In the genomic region with DNA sequence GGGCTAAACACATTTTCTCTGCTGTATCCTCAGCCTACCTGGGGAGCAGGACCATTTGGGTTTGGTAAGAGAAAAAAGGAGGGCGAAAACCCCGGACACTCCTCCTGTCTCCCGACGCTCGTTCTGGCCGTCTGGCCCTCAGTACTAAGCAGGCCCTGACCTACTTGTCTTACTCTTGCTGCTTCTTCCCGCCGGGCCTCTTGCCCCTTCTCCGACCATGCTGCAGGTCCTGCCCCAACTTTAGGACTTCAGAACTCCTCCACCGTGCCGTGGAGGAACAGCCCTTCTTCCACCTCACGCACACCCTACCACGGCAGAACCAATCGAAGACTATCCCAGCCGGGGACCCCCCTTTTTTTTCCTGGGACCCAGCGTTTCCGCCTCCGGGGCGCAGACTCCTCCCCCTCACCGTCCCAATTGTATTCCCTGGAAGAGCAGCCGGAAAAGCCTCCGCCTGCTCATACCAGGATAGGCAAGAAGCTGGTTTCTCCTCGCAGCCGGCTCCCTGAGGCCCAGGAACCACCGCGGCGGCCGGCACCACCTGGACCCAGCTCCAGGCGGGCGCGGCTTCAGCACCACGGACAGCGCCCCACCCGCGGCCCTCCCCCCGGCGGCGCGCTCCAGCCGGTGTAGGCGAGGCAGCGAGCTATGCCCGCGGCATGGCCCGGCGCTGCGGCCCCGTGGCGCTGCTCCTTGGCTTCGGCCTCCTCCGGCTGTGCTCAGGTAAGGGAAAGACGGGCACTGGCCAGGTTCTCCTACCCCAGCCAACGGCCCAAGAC, we compare ENCODE assay signal across 8 cellular contexts. TPM values are rescaled to one million over a fixed set of nuclear protein-coding genes. Genes with fewer than 3 reads are reported as not detected.
DNase-seq lines count a peak whose midpoint lies in the region; ATAC-seq, FAIRE-seq and TF ChIP-seq lines count a peak whose summit lies in the region.

A gene with protein sequence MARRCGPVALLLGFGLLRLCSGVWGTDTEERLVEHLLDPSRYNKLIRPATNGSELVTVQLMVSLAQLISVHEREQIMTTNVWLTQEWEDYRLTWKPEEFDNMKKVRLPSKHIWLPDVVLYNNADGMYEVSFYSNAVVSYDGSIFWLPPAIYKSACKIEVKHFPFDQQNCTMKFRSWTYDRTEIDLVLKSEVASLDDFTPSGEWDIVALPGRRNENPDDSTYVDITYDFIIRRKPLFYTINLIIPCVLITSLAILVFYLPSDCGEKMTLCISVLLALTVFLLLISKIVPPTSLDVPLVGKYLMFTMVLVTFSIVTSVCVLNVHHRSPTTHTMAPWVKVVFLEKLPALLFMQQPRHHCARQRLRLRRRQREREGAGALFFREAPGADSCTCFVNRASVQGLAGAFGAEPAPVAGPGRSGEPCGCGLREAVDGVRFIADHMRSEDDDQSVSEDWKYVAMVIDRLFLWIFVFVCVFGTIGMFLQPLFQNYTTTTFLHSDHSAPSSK (plus strand): TSS at position 393 of the 779 bp plus-strand sequence. CDS start 267 bp downstream, at position 660.

- H3K4me1 Mint-ChIP-seq in glutamatergic neuron (ENCODE audit: low read depth, unreplicated experiment), result peaks cover 7% of the 10 kb centered on the region

- H3K4me1 ChIP-seq in pancreas, result peaks cover 0 to 5% (median 3%) of the 10 kb centered on the region in 3 donors
- peaks cover 0 to 12% (median 2%) of the 10 kb centered on the region in 4 donors for H3K4me1 ChIP-seq in tibial artery

- FAIRE-seq in pancreas (lab: Jason Lieb, UNC), result no peak

- WGBS in pancreas, 2 donors, result 4 to 5% methylated on average over 39 to 53 of the region's 53 CpGs

- peak within 1 kb of the TSS; percentile 100 for H3K4me3 Mint-ChIP-seq in glutamatergic neuron (ENCODE audit: unreplicated experiment)

- H3K27me3 Mint-ChIP-seq in glutamatergic neuron (ENCODE audit: unreplicated experiment), result peaks cover 11% of the 10 kb centered on the region

- DNase-seq in DMS153 (lab: John Stamatoyannopoulos, UW) (peak; percentile 73), RPMI8226 (peak; percentile 85), activated gamma-delta T cell treated with Interleukin-2 at 50 U/mL for 16 hours (peak; percentile 63), glutamatergic neuron (peak; percentile 81), pancreas (peak; percentile 49 to 93 (median 84)), tibial artery (peak; percentile 45 to 72)
- DNase-seq in Jurkat, Clone E6-1 (ENCODE audit: low read depth, low spot score), result no peak

- H3K4me3 ChIP-seq in Jurkat, Clone E6-1 (ENCODE audit: low read length), result peak within 1 kb of the TSS; percentile 25
- peak within 1 kb of the TSS in 1 of 4 donors; percentile 24 for H3K4me3 ChIP-seq in pancreas
- peak within 1 kb of the TSS in 1 of 2 donors; percentile 7 for H3K4me3 ChIP-seq in tibial artery

- H3K27me3 ChIP-seq in pancreas (no peaks in the 10 kb centered on the region), tibial artery (peaks cover 0 to 50% of the 10 kb centered on the region in 2 donors)

- no peaks in the 10 kb centered on the region for H3K36me3 ChIP-seq in pancreas
- H3K36me3 ChIP-seq in tibial artery, result no peaks in the 10 kb centered on the region

- H3K27ac ChIP-seq in pancreas (no peak within 1 kb of the TSS), tibial artery (no peak within 1 kb of the TSS)

- peaks cover 11% of the 10 kb centered on the region for H3K36me3 Mint-ChIP-seq in glutamatergic neuron (ENCODE audit: unreplicated experiment)

- H3K9me3 ChIP-seq in pancreas (no peaks in the 10 kb centered on the region), tibial artery (no peaks in the 10 kb centered on the region)

- H3K9me3 Mint-ChIP-seq in glutamatergic neuron (ENCODE audit: unreplicated experiment), result peaks cover 8% of the 10 kb centered on the region

- ATAC-seq in pancreas, result peak; percentile 98 to 100 (median 100)
- ATAC-seq in HG03457 (IDR thresholded peaks at IDR 0.05; ENCODE audit: unreplicated experiment), result no peak

- TF ChIP-seq CTCF in glutamatergic neuron (IDR thresholded peaks at IDR 0.05; ENCODE audit: partially characterized antibody, unreplicated experiment) (no peak), pancreas (IDR thresholded peaks at IDR 0.05) (no peak), tibial artery (IDR thresholded peaks at IDR 0.05) (no peak)

- intact Hi-C loops in pancreas (cut with DNase I), result loop anchor here in 1 of 3 donors (10.0 kb wide), 2 partner anchors 187 to 317 kb away; no protein-coding TSS in a partner anchor
- intact Hi-C loops in tibial artery (cut with DNase I; ENCODE audit: low total_unique reads), result loop anchor here (10.0 kb wide), 1 partner anchor 57 kb away; no protein-coding TSS in a partner anchor

- peak within 1 kb of the TSS; percentile 95 for H3K27ac Mint-ChIP-seq in glutamatergic neuron (ENCODE audit: unreplicated experiment)

RNA-seq across cellular contexts. Expression of the gene that starts here (rescaled TPM):
- polyA plus RNA-seq in Jurkat, Clone E6-1 (2012; ENCODE audit: insufficient read depth, insufficient read length), result not detected
- total RNA-seq in glutamatergic neuron (ENCODE audit: unreplicated experiment) (44.9 TPM), pancreas (under 1 TPM; 0.32 to 0.90 (median 0.49) TPM)
- polyA plus RNA-seq in pancreas, result 1 to 10 TPM; 1.4 to 3.1 TPM

Comparison
In these comparisons a context has a peak if more than half of its experiments do, and no peak if none do; other contexts are left out.
1. RNA of the gene that starts here (total RNA-seq): 44.9 TPM in glutamatergic neuron (single experiment); 0.32 to 0.90 TPM in pancreas; every median in the first group is over 10 times any median in the second.